ENCODE assay signal across 1 cellular context in the genomic region with DNA sequence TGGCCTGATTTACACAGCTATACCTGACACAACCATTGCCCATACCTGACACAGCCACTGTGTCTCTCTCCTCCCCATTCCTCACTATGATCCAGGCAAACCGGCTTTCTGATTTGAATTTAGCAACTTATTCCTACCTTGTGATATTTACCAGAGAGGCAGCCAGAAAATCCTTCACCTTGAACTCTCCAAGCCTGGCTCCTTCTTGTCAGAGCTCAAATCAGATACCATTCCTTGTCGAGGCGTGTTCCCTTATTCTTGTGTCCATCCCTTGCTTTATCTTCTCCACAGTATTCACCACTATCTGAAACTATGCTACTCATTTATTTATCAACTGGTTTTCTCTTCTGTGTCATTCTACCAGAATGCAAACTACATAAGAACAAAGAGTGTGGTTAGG. TPM values are rescaled to one million over a fixed set of nuclear protein-coding genes. Genes with fewer than 3 reads are reported as not detected.
"Had no signal": no experiment of that assay in that cellular context is flagged by ENCODE, and none has a peak within 500 bp of the region (broad histone marks: within the 10 kb centered on the region; RNA-seq: fewer than 3 reads in every experiment).

No MANE protein-coding gene starts in this region.

RNA-seq across cellular contexts. Expression of a gene that starts 44.9 kb away (rescaled TPM):
- total RNA-seq: GM12878 had no signal
- polyA plus RNA-seq: GM12878 had no signal
